In genomic region chr6:136158398-136158797, GRCh38 we compare ENCODE assay signal across 16 cellular contexts.
DNase-seq lines count a peak whose midpoint lies in the region; ATAC-seq and TF ChIP-seq lines count a peak whose summit lies in the region.
"Had no signal": no experiment of that assay in that cellular context is flagged by ENCODE, and none has a peak within 500 bp of the region (broad histone marks: within the 10 kb centered on the region; RNA-seq: fewer than 3 reads in every experiment).

No MANE protein-coding gene starts in this region.

- H3K4me1 ChIP-seq in right lobe of liver (peaks cover 0 to 29% (median 14%) of the 10 kb centered on the region in 4 donors), spleen (peaks cover 0 to 13% (median 4%) of the 10 kb centered on the region in 6 donors)
- H3K4me1 ChIP-seq: SJSA1 had no signal

- peak; percentile 13 for DNase-seq in MG63
- peak; percentile 71 to 89 (median 87) for DNase-seq in right lobe of liver
- peak; percentile 81 for DNase-seq in spleen
- no peak for DNase-seq in DMS153 (lab: John Stamatoyannopoulos, UW)
- no peak for DNase-seq in T1000 (lab: John Stamatoyannopoulos, UW)
- DNase-seq in stimulated activated naive B cell treated with anti-CD40 and anti-IgM and Interleukin-4, amounts not matched to agents 10 μg/mL and 1 μg/mL and 100 μg/mL, for 72 hours, result no peak
- DNase-seq: activated CD4-positive, alpha-beta T cell treated with anti-CD3 and anti-CD28 coated beads, Interleukin-2, amount 50 U/mL, for 4 hours; activated T-cell treated with anti-CD3 and anti-CD28 coated beads, Interleukin-2, amount 50 U/mL, for 72 hours; NCI-H2107 had no signal

- peak in 3 of 4 donors; percentile 24 to 49 (median 39) for TF ChIP-seq CTCF in right lobe of liver (IDR thresholded peaks at IDR 0.05)
- no peak for TF ChIP-seq CTCF in spleen (IDR thresholded peaks at IDR 0.05 in 8 of 11, conservative IDR thresholded peaks at IDR 0.05 in 3 of 11)

- H3K4me3 ChIP-seq in MG63 (no peak overlapping the region), right lobe of liver (no peak overlapping the region), spleen (no peak overlapping the region)
- H3K4me3 ChIP-seq: coronary artery, GM23338, SJSA1 had no signal

- H3K27ac Mint-ChIP-seq in stimulated activated naive B cell treated with anti-CD40 and anti-IgM and Interleukin-4, amounts not matched to agents 10 μg/mL and 1 μg/mL and 100 μg/mL, for 72 hours, result no peak overlapping the region
- H3K27ac Mint-ChIP-seq: activated T-cell treated with anti-CD3 and anti-CD28 coated beads, Interleukin-2, amount 50 U/mL, for 72 hours; GM23338; stimulated activated naive CD8-positive, alpha-beta T cell treated with anti-CD3 and anti-CD28 coated beads, Interleukin-15, Interleukin-2, amounts not matched to agents 100 ng/mL and 50 ng/mL, for 24 hours had no signal

- H3K9me3 Mint-ChIP-seq in stimulated activated naive B cell treated with anti-CD40 and anti-IgM and Interleukin-4, amounts not matched to agents 10 μg/mL and 1 μg/mL and 100 μg/mL, for 72 hours, result peaks cover 6 to 12% of the 10 kb centered on the region in 2 donors
- H3K9me3 Mint-ChIP-seq: stimulated activated naive CD8-positive, alpha-beta T cell treated with anti-CD3 and anti-CD28 coated beads, Interleukin-15, Interleukin-2, amounts not matched to agents 100 ng/mL and 50 ng/mL, for 24 hours had no signal

- H3K4me3 Mint-ChIP-seq in stimulated activated naive B cell treated with anti-CD40 and anti-IgM and Interleukin-4, amounts not matched to agents 10 μg/mL and 1 μg/mL and 100 μg/mL, for 72 hours, result no peak overlapping the region
- H3K4me3 Mint-ChIP-seq: activated T-cell treated with anti-CD3 and anti-CD28 coated beads, Interleukin-2, amount 50 U/mL, for 72 hours; GM23338; neural crest cell; stimulated activated naive CD8-positive, alpha-beta T cell treated with anti-CD3 and anti-CD28 coated beads, Interleukin-15, Interleukin-2, amounts not matched to agents 100 ng/mL and 50 ng/mL, for 24 hours had no signal

- no peaks in the 10 kb centered on the region for H3K4me1 Mint-ChIP-seq in stimulated activated naive B cell treated with anti-CD40 and anti-IgM and Interleukin-4, amounts not matched to agents 10 μg/mL and 1 μg/mL and 100 μg/mL, for 72 hours
- H3K4me1 Mint-ChIP-seq: GM23338 had no signal

- H3K27me3 Mint-ChIP-seq in stimulated activated naive B cell treated with anti-CD40 and anti-IgM and Interleukin-4, amounts not matched to agents 10 μg/mL and 1 μg/mL and 100 μg/mL, for 72 hours, result no peaks in the 10 kb centered on the region

- H3K36me3 Mint-ChIP-seq in stimulated activated naive B cell treated with anti-CD40 and anti-IgM and Interleukin-4, amounts not matched to agents 10 μg/mL and 1 μg/mL and 100 μg/mL, for 72 hours, result peaks cover 51 to 61% of the 10 kb centered on the region in 2 donors

- intact Hi-C loops in right lobe of liver (cut with DNase I), result no loop called here
- intact Hi-C loops in spleen (cut with DNase I; ENCODE audit: low total_unique reads), result no loop called here

- no peak for TF ChIP-seq POLR2A in right lobe of liver (IDR thresholded peaks at IDR 0.05)
- TF ChIP-seq POLR2A in spleen (IDR thresholded peaks at IDR 0.05), result no peak

- H3K9me3 ChIP-seq in MG63 (no peaks in the 10 kb centered on the region), right lobe of liver (no peaks in the 10 kb centered on the region), spleen (peaks cover 0 to 18% (median 5%) of the 10 kb centered on the region in 8 donors)
- H3K9me3 ChIP-seq: SJSA1 had no signal

- WGBS in right lobe of liver (ENCODE audit: insufficient coverage, low coverage, low lambda C conversion rate, missing lambda C conversion rate), result 18% methylated on average over 4 of the region's 4 CpGs
- 60 to 79% (median 70%) methylated on average over 4 of the region's 4 CpGs for WGBS in spleen, 5 donors

- ATAC-seq in esophagus mucosa, result peak; percentile 36
- ATAC-seq in right lobe of liver, result peak; percentile 95 to 100 (median 98)
- ATAC-seq in stimulated activated naive B cell treated with anti-CD40 and anti-IgM and Interleukin-4, amounts not matched to agents 10 μg/mL and 1 μg/mL and 100 μg/mL, for 72 hours (replicated peaks), result no peak
- ATAC-seq: activated T-cell treated with anti-CD3 and anti-CD28 coated beads, Interleukin-2, amount 50 U/mL, for 72 hours; GM23338 had no signal

- H3K27ac ChIP-seq in right lobe of liver (peak overlapping the region in 1 of 3 donors; percentile 16), spleen (peak overlapping the region in 5 of 8 donors; percentile 18 to 50 (median 26))
- H3K27ac ChIP-seq: coronary artery, epithelial cell of prostate, SJSA1 had no signal

- no peaks in the 10 kb centered on the region; the same call in 1 of the 2 replicates for H3K36me3 ChIP-seq in MG63
- H3K36me3 ChIP-seq in right lobe of liver, result peaks cover 0 to 2% (median 0%) of the 10 kb centered on the region in 4 donors
- H3K36me3 ChIP-seq in spleen, result peaks cover 0 to 3% (median 0%) of the 10 kb centered on the region in 6 donors
- H3K36me3 ChIP-seq: SJSA1 had no signal

- H3K27me3 ChIP-seq in MG63, result no peaks in the 10 kb centered on the region
- no peaks in the 10 kb centered on the region for H3K27me3 ChIP-seq in right lobe of liver
- no peaks in the 10 kb centered on the region for H3K27me3 ChIP-seq in spleen (replicated peaks in 1 of 7)
- H3K27me3 ChIP-seq: SJSA1 had no signal

Comparison
In these comparisons a context has a peak if more than half of its experiments do, and no peak if none do; other contexts are left out.
1. DNase-seq: peak in MG63 (single experiment), right lobe of liver (3 of 3) and spleen (single experiment); none in DMS153 (single experiment), T1000 (single experiment) and stimulated activated naive B cell treated with anti-CD40 and anti-IgM and Interleukin-4, amounts not matched to agents 10 μg/mL and 1 μg/mL and 100 μg/mL, for 72 hours (single experiment).
2. ATAC-seq: peak in esophagus mucosa (single experiment) and right lobe of liver (4 of 4); none in stimulated activated naive B cell treated with anti-CD40 and anti-IgM and Interleukin-4, amounts not matched to agents 10 μg/mL and 1 μg/mL and 100 μg/mL, for 72 hours (0 of 2).
3. CTCF ChIP-seq: peak in right lobe of liver (3 of 4); none in spleen (0 of 11).